8 cellular contexts compared by ENCODE assay signal in genomic region chr12:47963340-47964040, GRCh38. TPM values are rescaled to one million over a fixed set of nuclear protein-coding genes. Genes with fewer than 3 reads are reported as not detected.
DNase-seq lines count a peak whose midpoint lies in the region; ATAC-seq, FAIRE-seq and TF ChIP-seq lines count a peak whose summit lies in the region.

TSS of gene TMEM106C (plus strand) at chr12:47963596. CDS start at chr12:47964237, 641 bp downstream.

- ATAC-seq in HG02840 (IDR thresholded peaks at IDR 0.05; ENCODE audit: low FRiP score, unreplicated experiment) (peak; percentile 92), left cardiac atrium (peak; percentile 95 to 96), upper lobe of right lung (peak; percentile 99)

- peak; percentile 84 to 99 (median 94) for TF ChIP-seq CTCF in adrenal gland (IDR thresholded peaks at IDR 0.05)
- TF ChIP-seq CTCF in upper lobe of right lung (IDR thresholded peaks at IDR 0.05), result peak; percentile 96

- no peaks in the 10 kb centered on the region for H3K36me3 ChIP-seq in adrenal gland (replicated peaks in 1 of 2)
- H3K36me3 ChIP-seq in upper lobe of right lung, result peaks cover 7% of the 10 kb centered on the region

- intact Hi-C loops in adrenal gland (cut with DNase I), result no loop called here
- intact Hi-C loops in left cardiac atrium (cut with DNase I), result loop anchor here in 1 of 2 donors (10.0 kb wide), 1 partner anchor 249 kb away; no protein-coding TSS in a partner anchor
- intact Hi-C loops in posterior vena cava (cut with DNase I), result no loop called here
- intact Hi-C loops in upper lobe of right lung (cut with DNase I), result no loop called here

- H3K9me3 ChIP-seq in adrenal gland (replicated peaks in 1 of 3) (no peaks in the 10 kb centered on the region), upper lobe of right lung (no peaks in the 10 kb centered on the region)

- H3K27me3 ChIP-seq in adrenal gland (no peaks in the 10 kb centered on the region), upper lobe of right lung (no peaks in the 10 kb centered on the region)

- 0 to 2% (median 1%) methylated on average over 29 to 59 of the region's 59 CpGs for WGBS in adrenal gland, 4 donors

- H3K27ac ChIP-seq in adrenal gland (peak within 1 kb of the TSS in 2 of 5 donors; percentile 32 to 48), upper lobe of right lung (peak within 1 kb of the TSS; percentile 28)

- TF ChIP-seq POLR2A in GM12891 (IDR thresholded peaks at IDR 0.05; ENCODE audit: low read depth, low read length) (0 out of 2 replicates have a peak, but pooled peaks have one; percentile 27), adrenal gland (IDR thresholded peaks at IDR 0.05) (peak in 1 of 2 donors; percentile 42)

- peaks cover 0 to 15% of the 10 kb centered on the region in 2 donors for H3K4me1 ChIP-seq in adrenal gland (replicated peaks in 1 of 2)
- H3K4me1 ChIP-seq in upper lobe of right lung, result peaks cover 9% of the 10 kb centered on the region

- DNase-seq in GM12891 (ENCODE audit: insufficient read length, low spot score), result peak; percentile 98
- peak; percentile 87 for DNase-seq in NCI-H1436 (lab: John Stamatoyannopoulos, UW)
- DNase-seq in T-helper 1 cell, result peak; percentile 86 to 94 (median 88)
- DNase-seq in adrenal gland, result peak; percentile 88 to 93 (median 91)
- peak; percentile 93 for DNase-seq in left cardiac atrium
- peak; percentile 98 for DNase-seq in posterior vena cava (ENCODE audit: low spot score)
- peak; percentile 95 for DNase-seq in upper lobe of right lung

- peak; percentile 100 for FAIRE-seq in GM12891 (lab: Jason Lieb, UNC)

- H3K4me3 ChIP-seq in adrenal gland (peak within 1 kb of the TSS; percentile 39 to 100 (median 75)), upper lobe of right lung (peak within 1 kb of the TSS; percentile 89)

TF ChIP-seq in GM12891, 5 proteins besides CTCF, POLR2A, EP300 and RAD21:
- TF ChIP-seq POLR2AphosphoS5 (IDR thresholded peaks at IDR 0.05; ENCODE audit: low read depth, low read length) (no peak), PAX5 (IDR thresholded peaks at IDR 0.05; ENCODE audit: insufficient read depth, low read length, severe bottlenecking) (no peak)

RNA-seq across cellular contexts. Expression of gene TMEM106C, which starts in this region (rescaled TPM):
- 81.9 TPM for polyA plus RNA-seq in GM12891 (2012; ENCODE audit: low read depth, missing spikeins)
- 100 to 1,000 TPM in 2 of 8 donors, 10 to 100 TPM in 6; 28.8 to 119 (median 56.8) TPM for total RNA-seq in adrenal gland
- 10 to 100 TPM; 24.6 to 51.6 (median 31.5) TPM for polyA plus RNA-seq in adrenal gland
- 10 to 100 TPM; 47.9 to 54.9 TPM for total RNA-seq in left cardiac atrium
- 10 to 100 TPM; 29.5 to 36.1 TPM for total RNA-seq in posterior vena cava
- total RNA-seq in upper lobe of right lung, result 45.4 TPM
